ENCODE assay signal across 15 cellular contexts in genomic region chr10:30675791-30676190, GRCh38. TPM values are rescaled to one million over a fixed set of nuclear protein-coding genes. Genes with fewer than 3 reads are reported as not detected.
DNase-seq lines count a peak whose midpoint lies in the region; ATAC-seq, FAIRE-seq and TF ChIP-seq lines count a peak whose summit lies in the region.
"Not testable (repeated sequence)": the region's sequence is repeated elsewhere in the genome, so short reads cannot be mapped to it uniquely, and the experiment has no call there.
"Had no signal": no experiment of that assay in that cellular context is flagged by ENCODE, and none has a peak within 500 bp of the region (broad histone marks: within the 10 kb centered on the region; RNA-seq: fewer than 3 reads in every experiment).

No MANE protein-coding gene starts in this region.

- 93% methylated on average over 6 of the region's 6 CpGs for WGBS in A549 (ENCODE audit: missing lambda C conversion rate)
- WGBS in GM12878 (ENCODE audit: insufficient coverage, insufficient replicate concordance, low lambda C conversion rate, missing lambda C conversion rate), result 19% methylated on average over 4 of the region's 6 CpGs

- not testable (repeated sequence) for H3K9me3 Mint-ChIP-seq in stimulated activated naive B cell treated with anti-CD40 and anti-IgM and Interleukin-4, amounts not matched to agents 10 μg/mL and 1 μg/mL and 100 μg/mL, for 72 hours

- H3K79me2 ChIP-seq in OCI-LY3 (ENCODE audit: low read length); GM12878 (ENCODE audit: control insufficient read depth, insufficient read depth, low read length): not testable (repeated sequence)

- CTCF ChIA-PET in A549 (lab: Yijun Ruan, JAX), result interaction anchor here (1.5 kb wide), 1 partner anchor 12 kb away, joined by 5 read pairs; no protein-coding TSS in a partner anchor
- CTCF ChIA-PET in GM12878 (lab: Yijun Ruan, JAX), result interaction anchor here (1.0 kb wide), 1 partner anchor 27 kb away, joined by 3 read pairs; no protein-coding TSS in a partner anchor

- intact Hi-C loops in GM12878 (cut with micrococcal nuclease; ENCODE audit: unreplicated experiment), result not testable (repeated sequence)

- TF ChIP-seq RAD21 in A549 (conservative IDR thresholded peaks at IDR 0.05 in 1 of 2, IDR thresholded peaks at IDR 0.05 in 1 of 2); GM12878 (IDR thresholded peaks at IDR 0.05; ENCODE audit: insufficient read depth, low read depth, low read length): not testable (repeated sequence)

- RAD21 ChIA-PET in GM12878 (lab: Charles Lee; ENCODE audit: unreplicated experiment), result not testable (repeated sequence)

- not testable (repeated sequence) for TF ChIP-seq CTCF in A549 (IDR thresholded peaks at IDR 0.05); OCI-LY3 (IDR thresholded peaks at IDR 0.05; ENCODE audit: low read depth, low read length); GM12878 (IDR thresholded peaks at IDR 0.05 in 2 of 3, conservative IDR thresholded peaks at IDR 0.05 in 1 of 3; ENCODE audit: control insufficient read depth in 2 of 3, extremely low read depth in 1 of 3, insufficient read depth in 1 of 3, low read depth in 3 of 3, low read length in 3 of 3)

- H3K9me3 ChIP-seq in A549, result peaks cover 12% of the 10 kb centered on the region; the same call in 2 of the 3 replicates
- not testable (repeated sequence) for H3K9me3 ChIP-seq in OCI-LY3 (ENCODE audit: insufficient read depth, low read length); GM12878 (replicated peaks; ENCODE audit: control insufficient read depth, insufficient read depth, low read length)

- not testable (repeated sequence) for H3K4me3 ChIP-seq in A549, GM12878
- H3K4me3 ChIP-seq in OCI-LY3 (ENCODE audit: low read length), result peak overlapping the region; percentile 53

- POLR2A ChIA-PET in A549 (lab: Yijun Ruan, JAX); GM12878 (lab: Charles Lee): not testable (repeated sequence)

- not testable (repeated sequence) for H3K9ac ChIP-seq in OCI-LY3 (ENCODE audit: low read length); GM12878 (ENCODE audit: control insufficient read depth, insufficient read depth, low read length)

- H2AFZ ChIP-seq in OCI-LY3 (ENCODE audit: low read depth, low read length); GM12878 (ENCODE audit: control insufficient read depth, low read depth, low read length): not testable (repeated sequence)

- not testable (repeated sequence) for TF ChIP-seq POLR2A in A549 (IDR thresholded peaks at IDR 0.05; ENCODE audit: low read length); GM12878 (IDR thresholded peaks at IDR 0.05; ENCODE audit: low read depth, low read length)

- not testable (repeated sequence) for H3K27ac ChIP-seq in A549; OCI-LY3 (ENCODE audit: low read length); GM12878 (ENCODE audit: control insufficient read depth, insufficient read depth)

- not testable (repeated sequence) for ATAC-seq in A549
- ATAC-seq in GM18868 (IDR thresholded peaks at IDR 0.05; ENCODE audit: unreplicated experiment) (peak; percentile 56), GM12878 (peak; percentile 39)
- peak; percentile 41 to 73 for ATAC-seq in stimulated activated naive B cell treated with anti-CD40 and anti-IgM and Interleukin-4, amounts not matched to agents 10 μg/mL and 1 μg/mL and 100 μg/mL, for 72 hours (replicated peaks)

- H3K36me3 Mint-ChIP-seq in stimulated activated naive B cell treated with anti-CD40 and anti-IgM and Interleukin-4, amounts not matched to agents 10 μg/mL and 1 μg/mL and 100 μg/mL, for 72 hours, result not testable (repeated sequence)

- H4K20me1 ChIP-seq in OCI-LY3 (ENCODE audit: insufficient read depth, low read length); GM12878 (ENCODE audit: control insufficient read depth, insufficient read depth): not testable (repeated sequence)

- peak; percentile 36 for FAIRE-seq in A549 (lab: Jason Lieb, UNC)
- FAIRE-seq in GM12878 (lab: Jason Lieb, UNC), result not testable (repeated sequence)

- H3K36me3 ChIP-seq in OCI-LY3 (replicated peaks; ENCODE audit: low read depth, low read length); GM12878 (ENCODE audit: control insufficient read depth in 2 of 2, insufficient read depth in 2 of 2, low read length in 1 of 2): not testable (repeated sequence)

- H3K4me1 Mint-ChIP-seq in stimulated activated naive B cell treated with anti-CD40 and anti-IgM and Interleukin-4, amounts not matched to agents 10 μg/mL and 1 μg/mL and 100 μg/mL, for 72 hours, result not testable (repeated sequence)

- H3K4me3 Mint-ChIP-seq in stimulated activated naive B cell treated with anti-CD40 and anti-IgM and Interleukin-4, amounts not matched to agents 10 μg/mL and 1 μg/mL and 100 μg/mL, for 72 hours, result not testable (repeated sequence)

- in situ Hi-C loops in GM12878 (cut with MboI), result not testable (repeated sequence)

- DNase-seq in A549 (ENCODE audit: low read depth in 1 of 2, low spot score in 1 of 2); GM12878 (ENCODE audit: low read depth, low spot score); stimulated activated naive B cell treated with anti-CD40 and anti-IgM and Interleukin-4, amounts not matched to agents 10 μg/mL and 1 μg/mL and 100 μg/mL, for 72 hours: not testable (repeated sequence)
- DNase-seq in NCI-H2227 treated with DMSO at 0.1 percent for 48 hours (lab: John Stamatoyannopoulos, UW), result peak; percentile 9

- H3K27me3 Mint-ChIP-seq in stimulated activated naive B cell treated with anti-CD40 and anti-IgM and Interleukin-4, amounts not matched to agents 10 μg/mL and 1 μg/mL and 100 μg/mL, for 72 hours, result peaks cover 10 to 26% of the 10 kb centered on the region in 2 donors

- SMC1A ChIA-PET in GM12878 (lab: Charles Lee; ENCODE audit: uncharacterized antibody, unreplicated experiment), result not testable (repeated sequence)

- not testable (repeated sequence) for H3K27ac Mint-ChIP-seq in stimulated activated naive B cell treated with anti-CD40 and anti-IgM and Interleukin-4, amounts not matched to agents 10 μg/mL and 1 μg/mL and 100 μg/mL, for 72 hours

- not testable (repeated sequence) for BruUV-seq in GM12878 (replicated peaks; lab: Mats Ljungman, UMichigan)

- not testable (repeated sequence) for H3K4me2 ChIP-seq in A549; GM12878 (ENCODE audit: control insufficient read depth, insufficient read depth)
- H3K4me2 ChIP-seq in OCI-LY3 (ENCODE audit: low read length), result peak overlapping the region; percentile 73

- peaks cover 46% of the 10 kb centered on the region for H3K27me3 ChIP-seq in OCI-LY3 (ENCODE audit: low read depth, low read length)
- H3K27me3 ChIP-seq in GM12878 (replicated peaks in 1 of 2; ENCODE audit: control insufficient read depth in 2 of 2, insufficient read depth in 2 of 2, low read length in 1 of 2), result not testable (repeated sequence)

- not testable (repeated sequence) for H3K4me1 ChIP-seq in A549; OCI-LY3 (ENCODE audit: low read length); GM12878 (ENCODE audit: control insufficient read depth, insufficient read depth, low read length)

- not testable (repeated sequence) for TF ChIP-seq EP300 in A549 (IDR thresholded peaks at IDR 0.05); GM12878 (IDR thresholded peaks at IDR 0.05; ENCODE audit: borderline replicate concordance in 1 of 2, control insufficient read depth in 1 of 2, low read depth in 2 of 2, low read length in 2 of 2)

RNA-seq across cellular contexts. Expression of gene LYZL2, which starts 46.2 kb away (rescaled TPM):
- polyA plus RNA-seq in A549 (2011; rRNA removed) (not detected in 2 replicates), A549 (2017; fragmentation: RNase III; extraction: RNeasy Plus Mini Kit Qiagen cat#74134 plus additional on column Dnase treatment) (not detected in 3 replicates), GM12878 (2011; rRNA removed) (not detected in 2 replicates), GM12878 (2014; fragmentation: Illumina TruSeq; extraction: Trizol) (not detected in 2 replicates), GM12878 (2014; fragmentation: Nextera tagmentation; extraction: Ambion mirVana) (not detected), GM12878 (2014; rRNA removed) (not detected in 2 replicates), GM12878 (2016; fragmentation: Nextera tagmentation; extraction: Ambion mirVana) (not detected)
- not detected in 2 replicates for polyA plus RNA-seq in A549 (2012; cell fraction: cytosol; rRNA removed)
- polyA plus RNA-seq in A549 (2012; cell fraction: nucleus; rRNA removed), result not detected in 2 replicates
- polyA minus RNA-seq in A549 (2011; rRNA and poly(A)+ RNA removed), result not detected in 2 replicates
- total RNA-seq in GM12878 (2013; cell fraction: nucleolus; rRNA removed), result not detected in 2 replicates
- total RNA-seq in GM12878 (2014; rRNA removed) (not detected in 2 replicates), GM12878 (2014; rRNA removed; fragmentation: Illumina TruSeq; extraction: Trizol) (not detected in 2 replicates), GM12878 (2021) (not detected in 2 replicates)
- not detected for polyA plus RNA-seq in GM12878 (2011; ENCODE audit: low read depth)
- polyA plus RNA-seq in GM12878 (2011; cell fraction: cytosol; rRNA removed), result not detected in 2 replicates
- polyA plus RNA-seq in GM12878 (2011; cell fraction: nucleus; rRNA removed), result not detected in 2 replicates
- polyA plus RNA-seq in GM12878 (2012), result not detected in 2 replicates
- polyA minus RNA-seq in GM12878 (2011; rRNA and poly(A)+ RNA removed), result not detected in 2 replicates
- polyA minus RNA-seq in GM12878 (2011; cell fraction: cytosol; rRNA and poly(A)+ RNA removed), result not detected in 2 replicates
- polyA minus RNA-seq in GM12878 (2011; cell fraction: nucleus; rRNA and poly(A)+ RNA removed), result not detected in 2 replicates
- total RNA-seq: A172; A673; CD4-positive, alpha-beta memory T cell; CD4-positive, CD25-positive, alpha-beta regulatory T cell; CD8-positive, alpha-beta memory T cell; Daoy; G401 had no signal
- polyA plus RNA-seq: AG04450; CD14-positive monocyte; CD4-positive, alpha-beta memory T cell; CD4-positive, CD25-positive, alpha-beta regulatory T cell; CD8-positive, alpha-beta memory T cell had no signal
